Comparison of ENCODE assay signal across 37 cellular contexts in genomic region chr12:68294246-68294645, GRCh38. TPM values are rescaled to one million over a fixed set of nuclear protein-coding genes. Genes with fewer than 3 reads are reported as not detected.
"Had no signal": no experiment of that assay in that cellular context is flagged by ENCODE, and none has a peak within 500 bp of the region (broad histone marks: within the 10 kb centered on the region; RNA-seq: fewer than 3 reads in every experiment).

No MANE protein-coding gene starts in this region.

- H3K4me1 ChIP-seq: ascending aorta, breast epithelium, Peyer's patch had no signal

- DNase-seq: activated CD4-positive, alpha-beta T cell treated with anti-CD3 and anti-CD28 coated beads for 1 hour; activated CD4-positive, alpha-beta T cell treated with anti-CD3 and anti-CD28 coated beads for 48 hours; activated CD4-positive, CD25-positive, alpha-beta regulatory T cell; activated CD8-positive, alpha-beta T cell treated with anti-CD3 and anti-CD28 coated beads for 36 hours; activated effector memory CD4-positive, alpha-beta T cell treated with anti-CD3 and anti-CD28 coated beads, Interleukin-2, amount 50 U/mL, for 16 hours; activated naive CD4-positive, alpha-beta T cell; activated naive CD4-positive, alpha-beta T cell treated with anti-CD3 and anti-CD28 coated beads, Interleukin-2, amount 50 U/mL, for 16 hours; activated naive CD8-positive, alpha-beta T cell treated with anti-CD3 and anti-CD28 coated beads for 36 hours; activated T-cell treated with anti-CD3 and anti-CD28 coated beads, Interleukin-2, amount 50 U/mL, for 1 hour; activated T-cell treated with anti-CD3 and anti-CD28 coated beads, Interleukin-2, amount 50 U/mL, for 72 hours; amygdala; IMR-90; NCI-H146; NCI-H187; NCI-H2029 treated with DMSO at 0.1 percent for 48 hours; NCI-H2171 treated with DMSO at 0.1 percent for 48 hours; NCI-H2227 treated with DMSO at 0.1 percent for 48 hours; NCI-H446; NCI-H510A treated with DMSO at 0.1 percent for 48 hours; NCI-H69; NCI-H82; NK-92 treated with Interleukin-12 subunit alpha and Interleukin-12 subunit beta, amount 100 ng/mL, for 24 hours; PC-3; Peyer's patch; SIG-M5; SW 1271; T1000; WERI-Rb-1 had no signal

- H3K9me3 Mint-ChIP-seq: activated T-cell treated with anti-CD3 and anti-CD28 coated beads, Interleukin-2, amount 50 U/mL, for 72 hours; activated T-helper 17 cell treated with anti-CD3 and anti-CD28 coated beads, Interleukin-2, amount 50 U/mL, for 72 hours had no signal

- H3K4me3 Mint-ChIP-seq: activated CD8-positive, alpha-beta T cell treated with anti-CD3 and anti-CD28 coated beads for 36 hours; activated naive CD8-positive, alpha-beta T cell treated with anti-CD3 and anti-CD28 coated beads for 36 hours; activated T-cell treated with anti-CD3 and anti-CD28 coated beads, Interleukin-2, amount 50 U/mL, for 72 hours; activated T-helper 17 cell treated with anti-CD3 and anti-CD28 coated beads, Interleukin-2, amount 50 U/mL, for 72 hours had no signal

- H3K27me3 Mint-ChIP-seq: activated CD8-positive, alpha-beta T cell treated with anti-CD3 and anti-CD28 coated beads for 36 hours; activated naive CD8-positive, alpha-beta T cell treated with anti-CD3 and anti-CD28 coated beads for 36 hours; activated T-helper 17 cell treated with anti-CD3 and anti-CD28 coated beads, Interleukin-2, amount 50 U/mL, for 72 hours had no signal

- H3K36me3 ChIP-seq: breast epithelium had no signal

- H3K4me3 ChIP-seq: ascending aorta, breast epithelium, K562, Peyer's patch had no signal

- H3K27ac ChIP-seq: ascending aorta, breast epithelium, Peyer's patch, RWPE1, WERI-Rb-1 had no signal

- H3K27me3 ChIP-seq: ascending aorta, breast epithelium, Peyer's patch had no signal

- ATAC-seq: activated CD8-positive, alpha-beta T cell treated with anti-CD3 and anti-CD28 coated beads for 36 hours; activated T-cell treated with anti-CD3 and anti-CD28 coated beads, Interleukin-2, amount 50 U/mL, for 72 hours; activated T-helper 17 cell treated with anti-CD3 and anti-CD28 coated beads, Interleukin-2, amount 50 U/mL, for 72 hours; K562; PC-3; Right ventricle myocardium inferior had no signal

- H3K9me3 ChIP-seq: breast epithelium, Peyer's patch had no signal

- H3K27ac Mint-ChIP-seq: activated CD8-positive, alpha-beta T cell treated with anti-CD3 and anti-CD28 coated beads for 36 hours; activated naive CD8-positive, alpha-beta T cell treated with anti-CD3 and anti-CD28 coated beads for 36 hours; activated T-cell treated with anti-CD3 and anti-CD28 coated beads, Interleukin-2, amount 50 U/mL, for 72 hours; activated T-helper 17 cell treated with anti-CD3 and anti-CD28 coated beads, Interleukin-2, amount 50 U/mL, for 72 hours had no signal

RNA-seq across cellular contexts. Expression of gene IL22, which starts 40.8 kb away (rescaled TPM):
- total RNA-seq: activated CD8-positive, alpha-beta T cell treated with anti-CD3 and anti-CD28 coated beads for 36 hours; ascending aorta; breast epithelium; cardiac septum; IMR-90; K562; MCF 10A; PC-3; Peyer's patch; Right ventricle myocardium inferior; T-helper 2 cell treated with Interferon-gamma antibody and Interleukin-4, amounts not matched to agents 100 ng/mL and 5 ng/mL, for 36 hours had no signal
- polyA plus RNA-seq: IMR-90, K562 had no signal
